ENCODE assay signal across 25 cellular contexts in the genomic region with DNA sequence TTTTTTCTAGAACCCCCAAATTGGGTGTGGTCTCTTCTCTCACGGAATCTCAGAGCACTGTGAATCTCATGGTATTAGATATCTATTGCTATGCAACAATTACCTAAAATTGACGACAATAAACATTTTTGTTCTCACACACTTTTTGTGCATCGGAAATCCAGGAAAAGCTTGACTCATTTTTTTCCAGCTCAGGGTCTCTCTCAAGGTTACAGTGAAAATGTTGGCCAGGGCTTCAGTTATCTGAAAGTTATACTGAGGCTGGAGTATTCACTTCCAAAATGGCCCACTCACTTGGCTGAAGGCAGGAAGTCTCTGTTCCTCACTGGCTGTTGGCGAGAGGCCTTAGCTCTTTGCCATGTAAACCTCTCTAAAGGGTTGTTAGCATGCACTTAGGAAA. TPM values are rescaled to one million over a fixed set of nuclear protein-coding genes. Genes with fewer than 3 reads are reported as not detected.
"Had no signal": no experiment of that assay in that cellular context is flagged by ENCODE, and none has a peak within 500 bp of the region (broad histone marks: within the 10 kb centered on the region; RNA-seq: fewer than 3 reads in every experiment).

No MANE protein-coding gene starts in this region.

- H3K27me3 ChIP-seq: esophagus muscularis mucosa, left lung, right atrium auricular region, testis, transverse colon had no signal

- H3K9me3 Mint-ChIP-seq: activated CD4-positive, alpha-beta memory T cell treated with anti-CD3 and anti-CD28 coated beads, Interleukin-2, amount 10 ng/mL, durations not matched to agents 7 days and 5 days; activated CD4-positive, alpha-beta T cell treated with anti-CD3 and anti-CD28 coated beads, Interleukin-2, amount 10 ng/mL, durations not matched to agents 7 days and 5 days; activated T-cell treated with anti-CD3 and anti-CD28 coated beads, Interleukin-2, amount 50 U/mL, for 24 hours; endodermal cell; neural crest cell; T-helper 1 cell treated with Interleukin-12 subunit alpha and Interleukin-12 subunit beta and Interleukin-4 antibody, amounts not matched to agents 30 μg/mL and 1 μg/mL, for 36 hours had no signal

- DNase-seq: activated CD4-positive, alpha-beta memory T cell treated with anti-CD3 and anti-CD28 coated beads, Interleukin-2, amount 10 ng/mL, durations not matched to agents 7 days and 5 days; activated CD4-positive, alpha-beta T cell treated with anti-CD3 and anti-CD28 coated beads for 1 hour; activated CD4-positive, alpha-beta T cell treated with anti-CD3 and anti-CD28 coated beads, Interleukin-2, amount 10 ng/mL, durations not matched to agents 7 days and 5 days; activated CD8-positive, alpha-beta memory T cell treated with anti-CD3 and anti-CD28 coated beads, Interleukin-2, amount 50 U/mL, for 48 hours; activated gamma-delta T cell; activated naive CD4-positive, alpha-beta T cell treated with anti-CD3 and anti-CD28 coated beads, Interleukin-2, amount 50 U/mL, for 16 hours; activated T-cell treated with anti-CD3 and anti-CD28 coated beads, Interleukin-2, amount 50 U/mL, for 24 hours; cortex of kidney; endodermal cell; foreskin melanocyte; left lung; naive thymus-derived CD8-positive, alpha-beta T cell; psoas muscle; stimulated activated CD4-positive, alpha-beta T cell treated with anti-CD3 and anti-CD28 coated beads, Interleukin-2, amount 100 ng/mL, for 48 hours; stimulated activated naive CD8-positive, alpha-beta T cell treated with anti-CD3 and anti-CD28 coated beads, Interleukin-15, Interleukin-2, amounts not matched to agents 100 U/mL and 50 U/mL, for 24 hours; T1000; testis; transverse colon had no signal

- H3K36me3 Mint-ChIP-seq: naive thymus-derived CD8-positive, alpha-beta T cell had no signal

- H3K36me3 ChIP-seq: esophagus muscularis mucosa, left lung, right atrium auricular region, transverse colon had no signal

- H3K4me1 ChIP-seq: left lung, parathyroid adenoma, psoas muscle, right atrium auricular region, testis, transverse colon had no signal

- H3K4me3 ChIP-seq: esophagus muscularis mucosa, left lung, lung, psoas muscle, right atrium auricular region, testis, transverse colon had no signal

- H3K9me3 ChIP-seq: esophagus muscularis mucosa, left lung, psoas muscle, right atrium auricular region, testis, transverse colon had no signal

- ATAC-seq: left lung; naive thymus-derived CD8-positive, alpha-beta T cell; psoas muscle; stimulated activated naive CD8-positive, alpha-beta T cell treated with anti-CD3 and anti-CD28 coated beads, Interleukin-15, Interleukin-2, amounts not matched to agents 100 U/mL and 50 U/mL, for 24 hours had no signal

- H3K27ac ChIP-seq: esophagus muscularis mucosa, left lung, parathyroid adenoma, psoas muscle, right atrium auricular region, transverse colon had no signal

- H3K27ac Mint-ChIP-seq: activated CD4-positive, alpha-beta memory T cell treated with anti-CD3 and anti-CD28 coated beads, Interleukin-2, amount 10 ng/mL, durations not matched to agents 7 days and 5 days; activated CD4-positive, alpha-beta T cell treated with anti-CD3 and anti-CD28 coated beads, Interleukin-2, amount 10 ng/mL, durations not matched to agents 7 days and 5 days; activated T-cell treated with anti-CD3 and anti-CD28 coated beads, Interleukin-2, amount 50 U/mL, for 24 hours; endodermal cell; naive thymus-derived CD8-positive, alpha-beta T cell; T-helper 1 cell treated with Interleukin-12 subunit alpha and Interleukin-12 subunit beta and Interleukin-4 antibody, amounts not matched to agents 30 μg/mL and 1 μg/mL, for 36 hours had no signal

- H3K27me3 Mint-ChIP-seq: activated CD4-positive, alpha-beta memory T cell treated with anti-CD3 and anti-CD28 coated beads, Interleukin-2, amount 10 ng/mL, durations not matched to agents 7 days and 5 days; activated T-cell treated with anti-CD3 and anti-CD28 coated beads, Interleukin-2, amount 50 U/mL, for 24 hours had no signal

- H3K4me3 Mint-ChIP-seq: activated CD4-positive, alpha-beta memory T cell treated with anti-CD3 and anti-CD28 coated beads, Interleukin-2, amount 10 ng/mL, durations not matched to agents 7 days and 5 days; activated CD4-positive, alpha-beta T cell treated with anti-CD3 and anti-CD28 coated beads, Interleukin-2, amount 10 ng/mL, durations not matched to agents 7 days and 5 days; activated T-cell treated with anti-CD3 and anti-CD28 coated beads, Interleukin-2, amount 50 U/mL, for 24 hours; endodermal cell; naive thymus-derived CD8-positive, alpha-beta T cell; neural crest cell; T-helper 1 cell treated with Interleukin-12 subunit alpha and Interleukin-12 subunit beta and Interleukin-4 antibody, amounts not matched to agents 30 μg/mL and 1 μg/mL, for 36 hours had no signal

RNA-seq across cellular contexts. Expression of gene OSTN, which starts 41.4 kb away (rescaled TPM):
- total RNA-seq: activated CD4-positive, alpha-beta memory T cell treated with anti-CD3 and anti-CD28 coated beads, Interleukin-2, amount 10 ng/mL, durations not matched to agents 7 days and 5 days; activated CD4-positive, alpha-beta T cell treated with anti-CD3 and anti-CD28 coated beads, Interleukin-2, amount 10 ng/mL, durations not matched to agents 7 days and 5 days; chondrocyte; endodermal cell; esophagus muscularis mucosa; left lung; lung; naive thymus-derived CD8-positive, alpha-beta T cell; testis had no signal
